In the genomic region with DNA sequence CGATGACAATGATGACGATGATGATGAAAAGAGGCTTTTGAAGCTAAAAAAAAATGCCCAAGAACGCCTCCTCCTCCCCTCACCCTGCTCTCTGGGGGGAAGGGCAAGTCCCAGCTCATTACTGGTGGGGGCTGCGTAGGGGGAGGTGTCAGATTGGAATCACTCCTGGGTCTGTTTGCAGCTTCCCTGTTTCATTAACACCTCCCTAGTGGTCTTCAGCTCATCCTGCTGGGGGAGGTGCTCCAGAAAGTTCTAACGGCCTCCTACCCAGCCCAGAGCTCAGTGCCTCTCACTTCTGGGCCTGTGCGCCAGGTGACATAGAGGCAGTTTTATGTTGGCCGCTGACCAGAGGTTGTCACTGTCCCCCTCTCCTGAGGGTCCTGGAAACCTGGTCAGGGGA, we compare ENCODE assay signal across 24 cellular contexts. TPM values are rescaled to one million over a fixed set of nuclear protein-coding genes. Genes with fewer than 3 reads are reported as not detected.
DNase-seq lines count a peak whose midpoint lies in the region; ATAC-seq, FAIRE-seq and TF ChIP-seq lines count a peak whose summit lies in the region.
"Had no signal": no experiment of that assay in that cellular context is flagged by ENCODE, and none has a peak within 500 bp of the region (broad histone marks: within the 10 kb centered on the region; RNA-seq: fewer than 3 reads in every experiment).

No MANE protein-coding gene starts in this region.

- H3K9me2 ChIP-seq in GM23338 (ENCODE audit: insufficient read depth) = no peaks in the 10 kb centered on the region

- H2BK15ac ChIP-seq in H1 (ENCODE audit: low read length) (no peak overlapping the region), mesendoderm (replicated peaks; ENCODE audit: low read depth) (no peak overlapping the region)

- 0 out of 2 replicates have a peak overlapping the region, but pooled peaks have one; percentile 43 for H3K4me2 ChIP-seq in GM23338
- H3K4me2 ChIP-seq in H1 (ENCODE audit: insufficient read depth in 1 of 2, low read depth in 2 of 2, low read length in 2 of 2) = no peak overlapping the region
- H3K4me2 ChIP-seq in mesendoderm (ENCODE audit: low read length) = peak overlapping the region; percentile 8
- H3K4me2 ChIP-seq: A549; BLaER1 treated with 17β-estradiol and CSF1 and Interleukin-3, amounts not matched to agents 10 nM and 100 nM had no signal

- H3K4me3 ChIP-seq in GM23338 (no peak overlapping the region), H1 (ENCODE audit: extremely low read depth in 1 of 4, insufficient read depth in 2 of 4, low read depth in 3 of 4, low read length in 4 of 4) (no peak overlapping the region), mesendoderm (ENCODE audit: low read length) (no peak overlapping the region)
- H3K4me3 ChIP-seq: A549; BLaER1 treated with 17β-estradiol and CSF1 and Interleukin-3, amounts not matched to agents 10 nM and 100 nM had no signal

- H3K4me1 ChIP-seq in GM23338 (ENCODE audit: insufficient read depth) (peaks cover 25% of the 10 kb centered on the region), H1 (replicated peaks in 1 of 4; ENCODE audit: control insufficient read depth in 3 of 4, insufficient read depth in 4 of 4, low read length in 3 of 4) (peaks cover 9 to 20% (median 16%) of the 10 kb centered on the region in 4 experiments), mesendoderm (ENCODE audit: control insufficient read depth, low read depth, low read length) (peaks cover 24% of the 10 kb centered on the region)
- H3K4me1 ChIP-seq: Caco-2 had no signal

- H3K18ac ChIP-seq in H1 (ENCODE audit: extremely low read depth, low read length) (peak overlapping the region; percentile 32), mesendoderm (ENCODE audit: low read length) (no peak overlapping the region)

- TF ChIP-seq POLR2A in H1 (IDR thresholded peaks at IDR 0.05; ENCODE audit: control extremely low read depth in 1 of 2, low read depth in 2 of 2, low read length in 2 of 2) = no peak

- H3K36me3 Mint-ChIP-seq in GM23338 (ENCODE audit: low read depth) = peaks cover 9% of the 10 kb centered on the region; the same call in 2 of the 3 replicates
- H3K36me3 Mint-ChIP-seq: CD8-positive, alpha-beta T cell had no signal

- H3K4ac ChIP-seq in H1 (replicated peaks; ENCODE audit: insufficient read length, low read depth, low read length) (no peak overlapping the region), mesendoderm (ENCODE audit: low read depth, low read length) (no peak overlapping the region)

- no peak for FAIRE-seq in H1 (lab: Jason Lieb, UNC)
- FAIRE-seq: A549, D721Med, G401.6, GM12891, GM19239 had no signal

- H2BK12ac ChIP-seq in H1 (ENCODE audit: low read depth, low read length) = no peak overlapping the region

- POLR2A ChIA-PET in H1 (lab: Charles Lee; ENCODE audit: partially characterized antibody) = interaction anchor here (1.2 to 6.3 kb wide), 3 partner anchors 10 to 18 kb away, joined by 3 to 50 read pairs (median 5); partner anchors contain the start of gene MRM1

- no peaks in the 10 kb centered on the region; the same call in 2 of the 3 replicates for H3K9me3 Mint-ChIP-seq in GM23338
- H3K9me3 Mint-ChIP-seq: CD4-positive, alpha-beta T cell; CD8-positive, alpha-beta T cell had no signal

- no peak overlapping the region for H3K14ac ChIP-seq in H1 (ENCODE audit: insufficient read length)

- H4K5ac ChIP-seq in H1 (ENCODE audit: insufficient read length, low read depth, low read length) (no peak overlapping the region), mesendoderm (ENCODE audit: low read length) (no peak overlapping the region)

- no peak for DNase-seq in GM23338 (ENCODE audit: low spot score)
- no peak for DNase-seq in H1 (ENCODE audit: low read depth in 1 of 2, low spot score in 2 of 2)
- peak; percentile 89 for DNase-seq in mesendoderm
- no peak for DNase-seq in stimulated activated CD4-positive, alpha-beta T cell treated with anti-CD3 and anti-CD28 coated beads, Interleukin-2, amount 100 ng/mL, for 48 hours
- no peak for DNase-seq in NOMO-1 (lab: John Stamatoyannopoulos, UW; ENCODE audit: unreplicated experiment in 2 of 2)
- DNase-seq: AML-193; Caco-2; Calu3; CD4-positive, alpha-beta T cell; CD8-positive, alpha-beta T cell; DMS79 treated with DMSO at 0.1 percent for 48 hours; GF-D8 had no signal

- H3K9ac ChIP-seq in H1 (replicated peaks in 1 of 4; ENCODE audit: extremely low read depth in 1 of 4, low read depth in 3 of 4, low read length in 3 of 4) (no peak overlapping the region), mesendoderm (ENCODE audit: low read length) (peak overlapping the region; percentile 35)
- H3K9ac ChIP-seq: BLaER1 treated with 17β-estradiol and CSF1 and Interleukin-3, amounts not matched to agents 10 nM and 100 nM had no signal

- H2AK5ac ChIP-seq in H1 (ENCODE audit: low read depth, low read length) (no peak overlapping the region), mesendoderm (ENCODE audit: low read length) (no peak overlapping the region)

- no peak overlapping the region for H2BK5ac ChIP-seq in H1 (ENCODE audit: low read depth, low read length)
- peak overlapping the region; percentile 71 for H2BK5ac ChIP-seq in mesendoderm (ENCODE audit: low read length)

- H3K27ac ChIP-seq in GM23338 (ENCODE audit: low read depth) (no peak overlapping the region), VCaP (peak overlapping the region; percentile 49; the same call in 1 of the 2 replicates), H1 (ENCODE audit: low read depth, low read length) (no peak overlapping the region), mesendoderm (ENCODE audit: low read depth, low read length) (peak overlapping the region; percentile 38)
- H3K27ac ChIP-seq: 22Rv1; A549; BLaER1 treated with 17β-estradiol and CSF1 and Interleukin-3, amounts not matched to agents 10 nM and 100 nM; C4-2B had no signal

- no peaks in the 10 kb centered on the region; the same call in 1 of the 2 replicates for H3K79me1 ChIP-seq in H1 (ENCODE audit: low read depth, low read length)
- no peaks in the 10 kb centered on the region for H3K79me1 ChIP-seq in mesendoderm (ENCODE audit: low read length)

- H3K27ac Mint-ChIP-seq in GM23338 = no peak overlapping the region
- H3K27ac Mint-ChIP-seq: B cell; CD4-positive, alpha-beta T cell; CD8-positive, alpha-beta T cell had no signal

- no peak overlapping the region; the same call in 2 of the 3 replicates for H3K4me3 Mint-ChIP-seq in GM23338
- H3K4me3 Mint-ChIP-seq: B cell; CD4-positive, alpha-beta T cell; CD8-positive, alpha-beta T cell had no signal

- ATAC-seq in GM23338 (no peak), GM19023 (IDR thresholded peaks at IDR 0.05; ENCODE audit: unreplicated experiment) (no peak), GM18870 (IDR thresholded peaks at IDR 0.05; ENCODE audit: unreplicated experiment) (no peak)
- ATAC-seq: A549; CD8-positive, alpha-beta T cell had no signal

- peaks cover 3% of the 10 kb centered on the region; the same call in 1 of the 2 replicates for H4K20me1 ChIP-seq in GM23338 (replicated peaks; ENCODE audit: insufficient read depth)
- peaks cover 0 to 2% of the 10 kb centered on the region in 2 experiments for H4K20me1 ChIP-seq in H1 (replicated peaks in 1 of 2; ENCODE audit: control insufficient read depth in 1 of 2, insufficient read depth in 2 of 2, low read length in 2 of 2)

- TF ChIP-seq CTCF in GM23338 (conservative IDR thresholded peaks at IDR 0.05; ENCODE audit: low read depth in 2 of 2) = no peak
- TF ChIP-seq CTCF in VCaP (conservative IDR thresholded peaks at IDR 0.05) = no peak
- no peak for TF ChIP-seq CTCF in H1 (IDR thresholded peaks at IDR 0.05; ENCODE audit: control extremely low read depth in 1 of 3, insufficient read depth in 1 of 3, low read depth in 1 of 3, low read length in 3 of 3)

- H3K23ac ChIP-seq in H1 (ENCODE audit: insufficient read length) = no peak overlapping the region
- no peak overlapping the region for H3K23ac ChIP-seq in mesendoderm (ENCODE audit: low read length)

- WGBS in H1 (ENCODE audit: extremely low coverage in 1 of 2, insufficient coverage in 1 of 2, insufficient read length in 1 of 2, insufficient replicate concordance in 2 of 2, low coverage in 1 of 2, low lambda C conversion rate in 2 of 2, missing lambda C conversion rate in 1 of 2), 2 experiments = 86% methylated on average over 7 of the region's 7 CpGs; no CpG with 5 or more reads in 1 of the 2 experiments
- WGBS in mesendoderm (ENCODE audit: extremely low coverage, insufficient coverage, low lambda C conversion rate) = no CpG with 5 or more reads among the region's 7 CpGs

- no peaks in the 10 kb centered on the region for H3K27me3 ChIP-seq in GM23338 (ENCODE audit: insufficient read depth)
- no peaks in the 10 kb centered on the region for H3K27me3 ChIP-seq in H1 (replicated peaks in 1 of 4; ENCODE audit: control insufficient read depth in 3 of 4, extremely low read depth in 1 of 4, insufficient read depth in 3 of 4, low read length in 3 of 4)
- H3K27me3 ChIP-seq in mesendoderm (ENCODE audit: insufficient read depth, low read length, poor library complexity) = no peaks in the 10 kb centered on the region
- H3K27me3 ChIP-seq: BLaER1 treated with 17β-estradiol and CSF1 and Interleukin-3, amounts not matched to agents 10 nM and 100 nM had no signal

- H2BK120ac ChIP-seq in H1 (replicated peaks; ENCODE audit: low read depth, low read length) (no peak overlapping the region), mesendoderm (ENCODE audit: low read depth, low read length) (no peak overlapping the region)

- TF ChIP-seq EP300 in H1 (IDR thresholded peaks at IDR 0.05; ENCODE audit: borderline replicate concordance in 1 of 2, low read depth in 2 of 2, low read length in 2 of 2) = no peak

- peaks cover 37% of the 10 kb centered on the region for H3K4me1 Mint-ChIP-seq in GM23338

- H4K8ac ChIP-seq in H1 (ENCODE audit: extremely low read depth, insufficient read depth, low read length) (no peak overlapping the region), mesendoderm (ENCODE audit: low read depth, low read length) (no peak overlapping the region)

- H3K9me3 ChIP-seq in H1 (ENCODE audit: insufficient read depth in 2 of 2, low read depth in 1 of 2, low read length in 1 of 2) = no peaks in the 10 kb centered on the region
- H3K9me3 ChIP-seq: A549; BLaER1 treated with 17β-estradiol and CSF1 and Interleukin-3, amounts not matched to agents 10 nM and 100 nM; Caco-2 had no signal

- H2BK20ac ChIP-seq in H1 (ENCODE audit: low read length) = no peak overlapping the region

- no peaks in the 10 kb centered on the region for H3K36me3 ChIP-seq in GM23338 (ENCODE audit: insufficient read depth)
- H3K36me3 ChIP-seq in H1 (ENCODE audit: control insufficient read depth in 2 of 4, insufficient read depth in 4 of 4, low read length in 3 of 4) = no peaks in the 10 kb centered on the region
- H3K36me3 ChIP-seq in mesendoderm (ENCODE audit: control insufficient read depth, insufficient read depth, low read length) = no peaks in the 10 kb centered on the region

- CTCF ChIA-PET in H1 (lab: Charles Lee; ENCODE audit: partially characterized antibody) = interaction anchor here (0.6 to 9.9 kb wide), 10 partner anchors 11 to 434 kb away, joined by 3 to 122 read pairs (median 4); partner anchors contain the start of gene MRM1

- no peak overlapping the region for H3K56ac ChIP-seq in H1 (replicated peaks; ENCODE audit: insufficient read length, low read depth, low read length)
- peak overlapping the region; percentile 76 for H3K56ac ChIP-seq in mesendoderm (ENCODE audit: low read length)

- no peaks in the 10 kb centered on the region for H3K23me2 ChIP-seq in H1 (ENCODE audit: low read depth, low read length)

- H3K79me2 ChIP-seq in GM23338 (replicated peaks; ENCODE audit: insufficient read depth) = no peaks in the 10 kb centered on the region
- H3K79me2 ChIP-seq in H1 (ENCODE audit: control insufficient read depth in 1 of 2, insufficient read depth in 2 of 2, low read length in 2 of 2) = no peaks in the 10 kb centered on the region
- H3K79me2 ChIP-seq in mesendoderm (ENCODE audit: control insufficient read depth, insufficient read depth, low read length) = no peaks in the 10 kb centered on the region

- no peak overlapping the region for H2AFZ ChIP-seq in GM23338
- H2AFZ ChIP-seq in H1 (ENCODE audit: low read length) = no peak overlapping the region

- no peak overlapping the region for H4K91ac ChIP-seq in H1 (replicated peaks; ENCODE audit: insufficient read length, low read length)

- TF ChIP-seq RAD21 in H1 (IDR thresholded peaks at IDR 0.05 in 1 of 2, conservative IDR thresholded peaks at IDR 0.05 in 1 of 2; ENCODE audit: low read depth in 2 of 2, low read length in 2 of 2) = no peak

- H3K27me3 Mint-ChIP-seq in GM23338 (ENCODE audit: insufficient read depth, low read depth, poor library complexity) = peaks cover 17% of the 10 kb centered on the region
- H3K27me3 Mint-ChIP-seq: B cell; CD4-positive, alpha-beta T cell had no signal

- peaks cover 4% of the 10 kb centered on the region; the same call in 1 of the 2 replicates for H3F3A ChIP-seq in GM23338 (replicated peaks; ENCODE audit: low read depth)

RNA-seq across cellular contexts. Expression of gene MRM1, which starts 12.7 kb away (rescaled TPM):
- 20.4 and 22.9 TPM in 2 replicates for total RNA-seq in GM23338 (2014; rRNA removed; shearing (Covaris generic))
- 7.6 and 8.4 TPM in 2 replicates for polyA plus RNA-seq in GM23338 (2016; fragmentation: Nextera tagmentation; extraction: Ambion mirVana)
- 11.2 and 11.7 TPM in 2 replicates for total RNA-seq in H1 (2021; fragmentation: NEBNext Ultra II Directional; extraction: Animal tissue kit (Norgen Biotek cat#: 25700))
- 9.9 and 15.1 TPM in 2 replicates for polyA plus RNA-seq in H1 (2011; rRNA removed)
- 12.8 TPM for polyA plus RNA-seq in H1 (2011; cell fraction: cytosol; rRNA removed)
- 16.9 TPM for polyA plus RNA-seq in H1 (2011; cell fraction: nucleus; rRNA removed)
- polyA plus RNA-seq in H1 (2012, experiment 1 of 2) = 6.4 to 10.6 TPM (median 9.8 TPM) in 4 replicates
- polyA plus RNA-seq in H1 (2012, experiment 2 of 2) = 7.2 TPM
- 5.2 TPM for polyA plus RNA-seq in H1 (2013, experiment 1 of 2)
- 4.4 TPM for polyA plus RNA-seq in H1 (2013, experiment 2 of 2)
- polyA minus RNA-seq in H1 (2011; rRNA and poly(A)+ RNA removed) = 2.0 and 3.7 TPM in 2 replicates
- 7.6 TPM for polyA minus RNA-seq in H1 (2011; cell fraction: cytosol; rRNA and poly(A)+ RNA removed)
- polyA minus RNA-seq in H1 (2011; cell fraction: nucleus; rRNA and poly(A)+ RNA removed) = 9.8 TPM
- polyA plus RNA-seq in mesendoderm (2013, experiment 1 of 2) = 4.0 TPM
- polyA plus RNA-seq in mesendoderm (2013, experiment 2 of 2) = 4.0 TPM

RNA-seq across cellular contexts. Expression of gene DHRS11, which starts 22.4 kb away (rescaled TPM):
- total RNA-seq in GM23338 (2014; rRNA removed; shearing (Covaris generic)) = 36.7 and 39.6 TPM in 2 replicates
- 20.4 and 23.4 TPM in 2 replicates for polyA plus RNA-seq in GM23338 (2016; fragmentation: Nextera tagmentation; extraction: Ambion mirVana)
- total RNA-seq in H1 (2021; fragmentation: NEBNext Ultra II Directional; extraction: Animal tissue kit (Norgen Biotek cat#: 25700)) = 25.1 and 29.5 TPM in 2 replicates
- 63.3 and 76.9 TPM in 2 replicates for polyA plus RNA-seq in H1 (2011; rRNA removed)
- 70.7 TPM for polyA plus RNA-seq in H1 (2011; cell fraction: cytosol; rRNA removed)
- 88.3 TPM for polyA plus RNA-seq in H1 (2011; cell fraction: nucleus; rRNA removed)
- 39.9 to 47.2 TPM (median 45.3 TPM) in 4 replicates for polyA plus RNA-seq in H1 (2012, experiment 1 of 2)
- polyA plus RNA-seq in H1 (2012, experiment 2 of 2) = 43.6 TPM
- 27.8 TPM for polyA plus RNA-seq in H1 (2013, experiment 1 of 2)
- polyA plus RNA-seq in H1 (2013, experiment 2 of 2) = 25.4 TPM
- 60.4 TPM in 2 replicates for polyA minus RNA-seq in H1 (2011; rRNA and poly(A)+ RNA removed)
- polyA minus RNA-seq in H1 (2011; cell fraction: cytosol; rRNA and poly(A)+ RNA removed) = 28.9 TPM
- polyA minus RNA-seq in H1 (2011; cell fraction: nucleus; rRNA and poly(A)+ RNA removed) = 26.5 TPM
- 15.6 TPM for polyA plus RNA-seq in mesendoderm (2013, experiment 1 of 2)
- polyA plus RNA-seq in mesendoderm (2013, experiment 2 of 2) = 14.9 TPM

Comparison
In these comparisons a context has a peak if more than half of its experiments do, and no peak if none do; other contexts are left out.
1. H3K27ac ChIP-seq: peak in VCaP (single experiment) and mesendoderm (single experiment); none in GM23338 (single experiment) and H1 (single experiment).
2. H3K4me2 ChIP-seq: peak in GM23338 (single experiment) and mesendoderm (single experiment); none in H1 (0 of 2).